ENCODE assay signal across 11 cellular contexts in genomic region chr5:58259685-58260152, GRCh38.
DNase-seq lines count a peak whose midpoint lies in the region; ATAC-seq, FAIRE-seq and TF ChIP-seq lines count a peak whose summit lies in the region.
"Had no signal": no experiment of that assay in that cellular context is flagged by ENCODE, and none has a peak within 500 bp of the region (broad histone marks: within the 10 kb centered on the region; RNA-seq: fewer than 3 reads in every experiment).

No MANE protein-coding gene starts in this region.

- H3K4me3 ChIP-seq in HFF-Myc (replicated peaks; ENCODE audit: low read depth, low read length) (0 out of 2 replicates have a peak overlapping the region, but pooled peaks have one; percentile 8), hepatocyte (no peak overlapping the region)

- H2AFZ ChIP-seq in hepatocyte = no peak overlapping the region

- no peaks in the 10 kb centered on the region for H3K9me3 ChIP-seq in hepatocyte (ENCODE audit: low read depth)

- peak overlapping the region; percentile 4 for H3K4me2 ChIP-seq in hepatocyte

- FAIRE-seq in GM19239 (lab: Jason Lieb, UNC) = no peak

- ATAC-seq in GM18867 (IDR thresholded peaks at IDR 0.05; ENCODE audit: unreplicated experiment) = no peak
- ATAC-seq in HG03159 (IDR thresholded peaks at IDR 0.05; ENCODE audit: unreplicated experiment) = no peak

- no peaks in the 10 kb centered on the region for H3K36me3 ChIP-seq in hepatocyte (replicated peaks; ENCODE audit: insufficient read depth, low read depth)

- H4K20me1 ChIP-seq in hepatocyte (ENCODE audit: insufficient read depth, poor library complexity, severe bottlenecking) = no peaks in the 10 kb centered on the region

- 42% methylated on average over 6 of the region's 6 CpGs for WGBS in hepatocyte (ENCODE audit: low lambda C conversion rate, missing lambda C conversion rate)

- no peaks in the 10 kb centered on the region for H3K79me2 ChIP-seq in hepatocyte

- no peaks in the 10 kb centered on the region for H3K9me2 ChIP-seq in hepatocyte (replicated peaks; ENCODE audit: insufficient read depth)

- H3K27ac ChIP-seq in VCaP = peak overlapping the region; percentile 40; the same call in 1 of the 2 replicates
- peak overlapping the region; percentile 52 for H3K27ac ChIP-seq in hepatocyte

- no peaks in the 10 kb centered on the region for H3K27me3 ChIP-seq in hepatocyte

- no peaks in the 10 kb centered on the region for H3K4me1 ChIP-seq in hepatocyte (ENCODE audit: insufficient read depth)

- no peak for TF ChIP-seq CTCF in HFF-Myc (IDR thresholded peaks at IDR 0.05; ENCODE audit: low read depth, low read length, missing control alignments)
- no peak for TF ChIP-seq CTCF in VCaP (conservative IDR thresholded peaks at IDR 0.05)
- TF ChIP-seq CTCF in hepatocyte (IDR thresholded peaks at IDR 0.05; ENCODE audit: poor library complexity) = no peak

- DNase-seq in HFF-Myc (ENCODE audit: extremely low read depth, low read depth) (peak; percentile 62), hepatocyte (ENCODE audit: low spot score) (peak; percentile 60), stromal cell of bone marrow (ENCODE audit: low read depth) (peak; percentile 56), activated gamma-delta T cell treated with Interleukin-2 at 50 U/mL for 16 hours (no peak), GM19239 (ENCODE audit: insufficient read length, low spot score) (no peak)
- DNase-seq: activated effector memory CD4-positive, alpha-beta T cell treated with Interleukin-2 at 50 U/mL for 16 hours; SIG-M5; stimulated activated CD4-positive, alpha-beta T cell treated with anti-CD3 and anti-CD28 coated beads, Interleukin-2, amount 100 ng/mL, for 24 hours had no signal

Comparison
In these comparisons a context has a peak if more than half of its experiments do, and no peak if none do; other contexts are left out.
1. DNase-seq: peak in HFF-Myc (single experiment), hepatocyte (single experiment) and stromal cell of bone marrow (single experiment); none in activated gamma-delta T cell treated with Interleukin-2 at 50 U/mL for 16 hours (single experiment) and GM19239 (single experiment).